Comparison of ENCODE assay signal across 1 cellular context in genomic region chr15:30065025-30065801, GRCh38.
TF ChIP-seq lines count a peak whose summit lies in the region.

No MANE protein-coding gene starts in this region.

TF ChIP-seq in HEK293, 187 proteins besides CTCF, POLR2A, EP300 and RAD21 (continued from another document):
- TF ChIP-seq ZNF37A (tag by site-specific recombination; IDR thresholded peaks at IDR 0.05) (no peak), YY1 (tag by site-specific recombination; IDR thresholded peaks at IDR 0.05) (peak; percentile 23; the same call in 1 of the 2 replicates), ZNF223 (tag by site-specific recombination; IDR thresholded peaks at IDR 0.05) (no peak), OSR2 (tag by site-specific recombination; IDR thresholded peaks at IDR 0.05) (peak; percentile 18; the same call in 1 of the 2 replicates), ZNF514 (tag by site-specific recombination; IDR thresholded peaks at IDR 0.05) (no peak), ZSCAN23 (tag by site-specific recombination; IDR thresholded peaks at IDR 0.05) (no peak), ZNF510 (tag by site-specific recombination; IDR thresholded peaks at IDR 0.05; ENCODE audit: insufficient replicate concordance) (no peak), ZNF626 (tag by site-specific recombination; IDR thresholded peaks at IDR 0.05) (no peak), ZBTB26 (tag by site-specific recombination; optimal IDR thresholded peaks at IDR 0.05) (no peak)
